In genomic region chr5:137086289-137086838, GRCh38 we compare ENCODE assay signal across 15 cellular contexts.
"Had no signal": no experiment of that assay in that cellular context is flagged by ENCODE, and none has a peak within 500 bp of the region (broad histone marks: within the 10 kb centered on the region; RNA-seq: fewer than 3 reads in every experiment).

No MANE protein-coding gene starts in this region.

- H3K4me3 ChIP-seq: cardiac muscle cell, coronary artery, gastrocnemius medialis, pancreas, skin epidermis, stomach, tibial artery, vagina had no signal

- H3K27me3 ChIP-seq: cardiac muscle cell, gastrocnemius medialis, pancreas, tibial artery, vagina had no signal

- H3K9me3 ChIP-seq: gastrocnemius medialis, pancreas, stomach, tibial artery, vagina had no signal

- H3K36me3 ChIP-seq: cardiac muscle cell, gastrocnemius medialis, pancreas, stomach, tibial artery, vagina had no signal

- ATAC-seq: activated CD4-positive, alpha-beta T cell treated with anti-CD3 and anti-CD28 coated beads for 36 hours; activated T-cell treated with anti-CD3 and anti-CD28 coated beads, Interleukin-2, amount 50 U/mL, for 72 hours; gastrocnemius medialis had no signal

- H3K27ac ChIP-seq: cardiac muscle cell, coronary artery, epithelial cell of prostate, gastrocnemius medialis, pancreas, skin epidermis, stomach, tibial artery, vagina had no signal

- H3K4me1 ChIP-seq: gastrocnemius medialis, pancreas, stomach, tibial artery, vagina had no signal

- DNase-seq: activated CD4-positive, alpha-beta memory T cell treated with anti-CD3 and anti-CD28 coated beads, Interleukin-2, amount 10 ng/mL, durations not matched to agents 7 days and 5 days; activated CD4-positive, alpha-beta T cell treated with anti-CD3 and anti-CD28 coated beads for 36 hours; activated naive CD4-positive, alpha-beta T cell; activated T-cell treated with anti-CD3 and anti-CD28 coated beads, Interleukin-2, amount 50 U/mL, for 72 hours; effector CD8-positive, alpha-beta T cell; gastrocnemius medialis; pancreas; stimulated activated CD4-positive, alpha-beta T cell treated with anti-CD3 and anti-CD28 coated beads, Interleukin-4, amount 100 ng/mL, for 4 hours; stomach; tibial artery had no signal
